Comparison of ENCODE assay signal across 8 cellular contexts in the genomic region with DNA sequence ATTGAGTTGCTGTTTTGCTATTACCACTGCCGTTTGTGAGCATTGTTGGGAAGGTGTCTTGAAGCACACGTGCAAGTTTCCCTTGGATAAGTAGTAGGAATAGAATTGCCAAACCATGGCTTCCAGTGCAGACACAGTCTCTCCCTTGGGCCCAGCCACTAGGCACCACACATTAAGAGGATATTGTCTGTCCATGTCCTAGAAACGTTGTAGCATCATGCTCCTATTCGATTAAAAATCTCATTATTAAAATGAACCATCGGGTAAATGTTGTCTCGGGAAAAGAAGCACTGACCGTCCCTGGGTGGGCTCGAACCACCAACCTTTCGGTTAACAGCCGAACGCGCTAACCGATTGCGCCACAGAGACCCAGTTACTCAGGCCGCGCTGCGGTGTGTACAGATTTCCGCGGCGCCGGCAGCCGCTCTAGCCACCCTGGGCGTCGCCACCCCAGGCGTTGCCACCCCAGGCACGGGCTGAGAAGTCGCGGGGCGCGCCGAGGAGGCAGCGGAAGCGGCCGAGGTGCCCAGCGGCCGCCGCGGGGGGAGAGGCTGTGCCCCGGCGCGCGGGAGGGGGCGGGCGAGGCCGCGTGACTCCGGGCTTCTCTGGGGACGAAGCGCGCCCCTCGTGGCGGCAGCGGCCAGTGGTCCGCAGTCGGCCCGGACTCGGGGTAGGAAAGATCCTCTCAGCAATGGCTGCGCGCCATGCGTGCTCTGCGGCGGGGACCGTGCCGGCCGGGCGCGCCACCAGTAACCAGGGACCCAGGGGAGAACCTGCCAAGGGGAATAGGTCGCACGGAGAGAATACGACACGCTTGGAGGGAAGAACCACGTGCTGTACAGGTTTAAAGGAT. TPM values are rescaled to one million over a fixed set of nuclear protein-coding genes. Genes with fewer than 3 reads are reported as not detected.
A peak's percentile ranks its signal among the peaks of the same experiment; 100 is the strongest.
DNase-seq lines count a peak whose midpoint lies in the region; ATAC-seq, FAIRE-seq and TF ChIP-seq lines count a peak whose summit lies in the region.

No MANE protein-coding gene starts in this region.

- H3K4me3 ChIP-seq in AG04450 (ENCODE audit: low read depth, low read length), result peak overlapping the region; percentile 63
- peak overlapping the region; percentile 34 to 73 (median 57) for H3K4me3 ChIP-seq in keratinocyte (ENCODE audit: control insufficient read depth in 2 of 3, extremely low read depth in 1 of 3, insufficient read depth in 2 of 3, low read depth in 1 of 3, low read length in 3 of 3)

- no peaks in the 10 kb centered on the region for H3K36me3 ChIP-seq in keratinocyte (ENCODE audit: control insufficient read depth in 2 of 2, extremely low read depth in 1 of 2, insufficient read depth in 2 of 2, low read length in 2 of 2)

- peak; percentile 29 for FAIRE-seq in keratinocyte (lab: Jason Lieb, UNC)

- dilution Hi-C loops in keratinocyte (cut with MboI; ENCODE audit: extremely low pct_ligation_motif_present, low sequenced_read_pairs), result no loop called here

- TF ChIP-seq CTCF in AG04450 (IDR thresholded peaks at IDR 0.05; ENCODE audit: low read depth, low read length) (peak; percentile 67), keratinocyte (optimal IDR thresholded peaks at IDR 0.05 in 1 of 3, IDR thresholded peaks at IDR 0.05 in 1 of 3, conservative IDR thresholded peaks at IDR 0.05 in 1 of 3; ENCODE audit: extremely low read depth in 1 of 3, insufficient read depth in 2 of 3, low read length in 3 of 3) (peak in 2 of 3 experiments; percentile 53 to 65)

- peak; percentile 91 for ATAC-seq in GM18868 (IDR thresholded peaks at IDR 0.05; ENCODE audit: unreplicated experiment)
- peak; percentile 86 for ATAC-seq in HG03135 (IDR thresholded peaks at IDR 0.05; ENCODE audit: unreplicated experiment)

- no peaks in the 10 kb centered on the region for H4K20me1 ChIP-seq in keratinocyte (ENCODE audit: control insufficient read depth, extremely low read depth, insufficient read depth, low read length)

- peaks cover 4% of the 10 kb centered on the region for H3K4me1 ChIP-seq in keratinocyte (ENCODE audit: control insufficient read depth, extremely low read depth, insufficient read depth, low read length)

- H3K9me1 ChIP-seq in keratinocyte (ENCODE audit: control insufficient read depth, extremely low read depth, insufficient read depth, low read length), result no peaks in the 10 kb centered on the region

- POLR2A ChIA-PET in AG04450 (lab: Yijun Ruan, JAX), result no interaction called here

- no peaks in the 10 kb centered on the region for H3K79me2 ChIP-seq in keratinocyte (ENCODE audit: control insufficient read depth, insufficient read depth, low read length)

- H3K27ac ChIP-seq in AG04450 (ENCODE audit: low read depth, low read length) (peak overlapping the region; percentile 21), keratinocyte (ENCODE audit: control insufficient read depth, insufficient read depth, low read length) (no peak overlapping the region)

- no peaks in the 10 kb centered on the region; the same call in 1 of the 2 replicates for H3K9me3 ChIP-seq in AG04450 (ENCODE audit: control insufficient read depth, insufficient read depth, low read length)
- no peaks in the 10 kb centered on the region for H3K9me3 ChIP-seq in keratinocyte (ENCODE audit: control insufficient read depth, low read depth, low read length)

- H3K4me2 ChIP-seq in keratinocyte (ENCODE audit: control insufficient read depth, extremely low read depth, insufficient read depth, low read depth, low read length), result peak overlapping the region; percentile 72

- no peaks in the 10 kb centered on the region for H3K27me3 ChIP-seq in AG04450 (ENCODE audit: control insufficient read depth, insufficient read depth, low read length)
- H3K27me3 ChIP-seq in keratinocyte (ENCODE audit: control insufficient read depth, extremely low read depth, insufficient read depth, low read length), result no peaks in the 10 kb centered on the region

- peak overlapping the region; percentile 64 for H3K9ac ChIP-seq in keratinocyte (ENCODE audit: control insufficient read depth, extremely low read depth, insufficient read depth, low read length)

- peak overlapping the region; percentile 87 for H2AFZ ChIP-seq in keratinocyte (ENCODE audit: control insufficient read depth, low read length)

- DNase-seq in AG04450 (ENCODE audit: low read depth, low spot score), result peak; percentile 68
- DNase-seq in NCI-H345 (lab: John Stamatoyannopoulos, UW), result peak; percentile 75
- peak; percentile 77 to 89 (median 80) for DNase-seq in activated CD4-positive, CD25-positive, alpha-beta regulatory T cell (lab: John Stamatoyannopoulos, UW)
- DNase-seq in central memory CD4-positive, alpha-beta T cell, result peak; percentile 89
- peak; percentile 49 for DNase-seq in keratinocyte (ENCODE audit: low read depth, low spot score)
- DNase-seq in stimulated activated CD4-positive, alpha-beta T cell treated with anti-CD3 and anti-CD28 coated beads, Interleukin-15, amount 100 ng/mL, for 1 hour (ENCODE audit: low read depth in 1 of 2, low spot score in 1 of 2), result peak; percentile 83 to 92

- CTCF ChIA-PET in AG04450 (lab: Charles Lee), result interaction anchor here (1.5 kb wide), 1 partner anchor 371 kb away, joined by 3 read pairs; no protein-coding TSS in a partner anchor

RNA-seq across cellular contexts. Expression of a gene that starts 56.2 kb away (rescaled TPM):
- polyA plus RNA-seq in AG04450 (2011; rRNA removed), result 16.7 and 24.1 TPM in 2 replicates
- 9.7 and 16.9 TPM in 2 replicates for polyA minus RNA-seq in AG04450 (2011; rRNA and poly(A)+ RNA removed)
- 7.5 to 12.3 TPM (median 10.3 TPM) in 3 replicates for polyA plus RNA-seq in keratinocyte
- 1.9 TPM for polyA plus RNA-seq in keratinocyte (2011; ENCODE audit: low read depth)
- polyA plus RNA-seq in keratinocyte (2011; cell fraction: cytosol; rRNA removed), result 4.1 and 8.3 TPM in 2 replicates
- polyA plus RNA-seq in keratinocyte (2011; cell fraction: nucleus; rRNA removed), result 23.1 and 26.9 TPM in 2 replicates
- polyA plus RNA-seq in keratinocyte (2012; ENCODE audit: low replicate concordance), result 5.5 TPM in 2 replicates
- 1.7 to 9.0 TPM (median 8.5 TPM) in 3 replicates for polyA minus RNA-seq in keratinocyte
- polyA minus RNA-seq in keratinocyte (2011; cell fraction: cytosol; rRNA and poly(A)+ RNA removed), result 5.0 TPM
- polyA minus RNA-seq in keratinocyte (2011; cell fraction: nucleus; rRNA and poly(A)+ RNA removed), result 8.8 and 15.1 TPM in 2 replicates
